In the genomic region with DNA sequence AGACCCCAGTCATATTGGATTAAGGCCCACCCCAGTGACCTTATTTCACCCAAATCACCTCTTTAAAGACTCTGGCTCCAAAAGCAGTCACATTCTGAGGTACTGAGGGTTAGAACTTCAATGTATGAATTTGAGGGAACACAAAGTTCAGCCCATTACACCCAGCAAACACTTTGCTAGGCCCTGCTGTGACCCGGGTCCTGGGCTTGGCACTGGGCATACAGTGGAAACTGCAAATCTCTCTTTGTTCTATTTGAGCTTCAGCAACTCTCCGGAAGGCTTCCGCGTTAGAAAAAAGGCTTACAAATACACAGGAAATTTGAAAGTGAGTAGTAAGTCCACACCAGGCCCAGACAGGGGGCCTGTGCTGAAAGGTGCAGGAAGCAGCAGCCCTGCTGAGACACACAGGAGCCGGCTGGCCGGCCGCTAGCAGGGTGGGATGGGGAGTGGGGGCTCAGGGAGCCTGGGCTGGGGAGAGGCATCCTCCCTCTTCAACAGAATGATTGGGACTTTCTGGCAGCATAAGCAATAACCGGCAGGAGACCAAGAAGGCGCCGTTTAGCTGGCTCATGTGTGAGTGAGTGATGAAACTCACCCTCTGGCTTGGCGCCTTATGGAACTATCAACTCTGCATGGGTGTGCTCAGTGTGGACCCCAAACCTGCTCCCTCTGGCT, we compare ENCODE assay signal across 13 cellular contexts. TPM values are rescaled to one million over a fixed set of nuclear protein-coding genes. Genes with fewer than 3 reads are reported as not detected.
A peak's percentile ranks its signal among the peaks of the same experiment; 100 is the strongest.
DNase-seq lines count a peak whose midpoint lies in the region; FAIRE-seq and TF ChIP-seq lines count a peak whose summit lies in the region.
"Had no signal": no experiment of that assay in that cellular context is flagged by ENCODE, and none has a peak within 500 bp of the region (broad histone marks: within the 10 kb centered on the region; RNA-seq: fewer than 3 reads in every experiment).

No MANE protein-coding gene starts in this region.

- peaks cover 30% of the 10 kb centered on the region for H3K4me1 Mint-ChIP-seq in T-helper 2 cell treated with Interferon-gamma antibody and Interleukin-4, amounts not matched to agents 5 μg/mL and 100 μg/mL, for 36 hours (ENCODE audit: low read depth)
- H3K4me1 Mint-ChIP-seq in H9 = peaks cover 61% of the 10 kb centered on the region in 2 experiments
- H3K4me1 Mint-ChIP-seq: stimulated activated memory B cell treated with anti-CD40 and anti-IgM and Interleukin-4, amounts not matched to agents 10 μg/mL and 1 μg/mL and 100 μg/mL, for 72 hours had no signal

- peak overlapping the region; percentile 52 for H3K27ac Mint-ChIP-seq in T-helper 2 cell treated with Interferon-gamma antibody and Interleukin-4, amounts not matched to agents 5 μg/mL and 100 μg/mL, for 36 hours
- peak overlapping the region in 2 of 3 experiments; percentile 20 to 96; a peak in 2 of 7 replicates for H3K27ac Mint-ChIP-seq in H9
- H3K27ac Mint-ChIP-seq: stimulated activated memory B cell treated with anti-CD40 and anti-IgM and Interleukin-4, amounts not matched to agents 10 μg/mL and 1 μg/mL and 100 μg/mL, for 72 hours had no signal

- no peak overlapping the region for H3K4me3 ChIP-seq in mesodermal cell (ENCODE audit: extremely low read depth, insufficient read depth, low read length, poor library complexity, severe bottlenecking)
- H3K4me3 ChIP-seq: uterus had no signal

- H3K79me2 ChIP-seq in H9 (ENCODE audit: insufficient read depth, low read length) = no peaks in the 10 kb centered on the region

- no peaks in the 10 kb centered on the region for H3K79me1 ChIP-seq in H9 (ENCODE audit: insufficient read depth, low read depth, low read length, poor library complexity, severe bottlenecking)

- H3K23me2 ChIP-seq in H9 (ENCODE audit: insufficient read length, low read depth, low read length, poor library complexity, severe bottlenecking) = no peaks in the 10 kb centered on the region

- no peak for FAIRE-seq in H54 (lab: Jason Lieb, UNC)

- H2AFZ ChIP-seq in H9 (ENCODE audit: low read length) = no peak overlapping the region

- no peaks in the 10 kb centered on the region for H3K9me3 ChIP-seq in H9 (ENCODE audit: control insufficient read depth, low read depth, low read length)
- no peaks in the 10 kb centered on the region for H3K9me3 ChIP-seq in mesodermal cell (ENCODE audit: control insufficient read depth, low read length)
- H3K9me3 ChIP-seq: uterus had no signal

- H3K36me3 Mint-ChIP-seq in T-helper 2 cell treated with Interferon-gamma antibody and Interleukin-4, amounts not matched to agents 5 μg/mL and 100 μg/mL, for 36 hours (ENCODE audit: low read depth) = no peaks in the 10 kb centered on the region
- no peaks in the 10 kb centered on the region; a peak in 1 of 7 replicates for H3K36me3 Mint-ChIP-seq in H9 (ENCODE audit: insufficient read depth in 1 of 3, low read depth in 3 of 3)
- H3K36me3 Mint-ChIP-seq: stimulated activated memory B cell treated with anti-CD40 and anti-IgM and Interleukin-4, amounts not matched to agents 10 μg/mL and 1 μg/mL and 100 μg/mL, for 72 hours had no signal

- H2AK5ac ChIP-seq in H9 (ENCODE audit: insufficient read length, low read length) = no peak overlapping the region

- H3K4me3 Mint-ChIP-seq in T-helper 2 cell treated with Interferon-gamma antibody and Interleukin-4, amounts not matched to agents 5 μg/mL and 100 μg/mL, for 36 hours = no peak overlapping the region
- H3K4me3 Mint-ChIP-seq in H9 = no peak overlapping the region
- H3K4me3 Mint-ChIP-seq: stimulated activated memory B cell treated with anti-CD40 and anti-IgM and Interleukin-4, amounts not matched to agents 10 μg/mL and 1 μg/mL and 100 μg/mL, for 72 hours had no signal

- H4K8ac ChIP-seq in H9 (replicated peaks; ENCODE audit: insufficient read length, low read depth, low read length) = no peak overlapping the region

- no peaks in the 10 kb centered on the region for H3K27me3 Mint-ChIP-seq in T-helper 2 cell treated with Interferon-gamma antibody and Interleukin-4, amounts not matched to agents 5 μg/mL and 100 μg/mL, for 36 hours (ENCODE audit: low read depth)
- peaks cover 9% of the 10 kb centered on the region; the same call in 1 of the 2 replicates for H3K27me3 Mint-ChIP-seq in H9 (ENCODE audit: low read depth)

- H3K4me2 ChIP-seq in H9 (ENCODE audit: insufficient read depth, insufficient read length, low read length) = no peak overlapping the region

- H3K9ac ChIP-seq in H9 (ENCODE audit: extremely low read depth, insufficient read length, low read length) = no peak overlapping the region

- H3K27ac ChIP-seq in H9 (ENCODE audit: insufficient read length, low read depth, low read length) (no peak overlapping the region), mesodermal cell (ENCODE audit: low read depth, low read length, severe bottlenecking) (peak overlapping the region; percentile 26)
- H3K27ac ChIP-seq: uterus had no signal

- no peak overlapping the region for H3K18ac ChIP-seq in H9 (ENCODE audit: insufficient read length, low read depth, low read length)

- H3K14ac ChIP-seq in H9 (ENCODE audit: insufficient read depth, low read length) = no peak overlapping the region

- no peak overlapping the region for H2BK20ac ChIP-seq in H9 (ENCODE audit: low read depth, low read length, poor library complexity, severe bottlenecking)

- no peak overlapping the region for H2BK12ac ChIP-seq in H9 (ENCODE audit: insufficient read length, low read depth, low read length)

- H3K4ac ChIP-seq in H9 (ENCODE audit: low read depth, low read length) = no peak overlapping the region

- H2BK5ac ChIP-seq in H9 (ENCODE audit: insufficient read length, low read length) = no peak overlapping the region

- TF ChIP-seq CTCF in H9 (conservative IDR thresholded peaks at IDR 0.05) = no peak

- no peaks in the 10 kb centered on the region for H3K36me3 ChIP-seq in mesodermal cell (ENCODE audit: control insufficient read depth, insufficient read depth, low read length)
- H3K36me3 ChIP-seq: uterus had no signal

- no peaks in the 10 kb centered on the region for H3K9me3 Mint-ChIP-seq in T-helper 2 cell treated with Interferon-gamma antibody and Interleukin-4, amounts not matched to agents 5 μg/mL and 100 μg/mL, for 36 hours
- no peaks in the 10 kb centered on the region; a peak in 1 of 5 replicates for H3K9me3 Mint-ChIP-seq in H9
- H3K9me3 Mint-ChIP-seq: stimulated activated memory B cell treated with anti-CD40 and anti-IgM and Interleukin-4, amounts not matched to agents 10 μg/mL and 1 μg/mL and 100 μg/mL, for 72 hours had no signal

- no peak overlapping the region for H4K91ac ChIP-seq in H9 (ENCODE audit: insufficient read length, low read depth, low read length)

- no peak for DNase-seq in T-helper 2 cell treated with Interferon-gamma antibody and Interleukin-4, amounts not matched to agents 5 μg/mL and 100 μg/mL, for 36 hours (ENCODE audit: low spot score)
- DNase-seq in T-helper 2 cell = no peak
- DNase-seq in H9 = no peak
- peak; percentile 54 for DNase-seq in dermis blood vessel endothelial cell
- DNase-seq in NCI-H2107 treated with DMSO at 0.1 percent for 48 hours (lab: John Stamatoyannopoulos, UW; ENCODE audit: unreplicated experiment) = no peak
- DNase-seq in NCI-H1930 (lab: John Stamatoyannopoulos, UW) = no peak
- DNase-seq in H54 (ENCODE audit: insufficient read length, low spot score) = no peak
- DNase-seq: NCI-H1092, NCI-H226, uterus had no signal

- no peak overlapping the region for H4K5ac ChIP-seq in H9 (ENCODE audit: insufficient read length, low read depth, low read length)

- no peak overlapping the region for H3K23ac ChIP-seq in H9 (ENCODE audit: insufficient read length, low read depth, low read length)

- H2BK120ac ChIP-seq in H9 (ENCODE audit: low read depth, low read length, poor library complexity, severe bottlenecking) = no peak overlapping the region

- H3K4me1 ChIP-seq in H9 (ENCODE audit: insufficient read depth, low read length) (peaks cover 3% of the 10 kb centered on the region; the same call in 1 of the 2 replicates), mesodermal cell (ENCODE audit: control insufficient read depth, insufficient read depth, low read length, poor library complexity, severe bottlenecking) (peaks cover 43% of the 10 kb centered on the region)
- H3K4me1 ChIP-seq: uterus had no signal

- no peak overlapping the region for H3K56ac ChIP-seq in H9 (ENCODE audit: insufficient read length, low read depth, low read length)

- TF ChIP-seq POLR2A in H54 (IDR thresholded peaks at IDR 0.05; ENCODE audit: low read depth, low read length) = no peak

- no peak overlapping the region for H2BK15ac ChIP-seq in H9 (ENCODE audit: low read depth, low read length)

- no peaks in the 10 kb centered on the region for H3K27me3 ChIP-seq in H9 (ENCODE audit: insufficient read depth, low read length)
- H3K27me3 ChIP-seq: uterus had no signal

- no peak overlapping the region for H3T11ph ChIP-seq in H9 (ENCODE audit: low read length)

- no CpG with 5 or more reads among the region's 11 CpGs for WGBS in H9 (ENCODE audit: extremely low coverage, insufficient read length, low lambda C conversion rate)
- 81 to 92% methylated on average over 3 to 11 of the region's 11 CpGs for WGBS in mesodermal cell (ENCODE audit: insufficient coverage in 2 of 2), 2 experiments

- no peaks in the 10 kb centered on the region for H4K20me1 ChIP-seq in H9 (ENCODE audit: control insufficient read depth, insufficient read depth, insufficient read length)

RNA-seq across cellular contexts. Expression of a gene that starts 13.0 kb away (rescaled TPM):
- total RNA-seq in H9 (2021) (not detected in 2 replicates), dermis blood vessel endothelial cell (0.14 and 0.34 TPM in 2 replicates)
- polyA plus RNA-seq in mesodermal cell (2013, experiment 1 of 2) = not detected
- polyA plus RNA-seq in mesodermal cell (2013, experiment 2 of 2) = not detected
- total RNA-seq: cerebellum had no signal
